In genomic region chr9:15617782-15618181, GRCh38 we compare ENCODE assay signal across 9 cellular contexts.
"Had no signal": no experiment of that assay in that cellular context is flagged by ENCODE, and none has a peak within 500 bp of the region (broad histone marks: within the 10 kb centered on the region; RNA-seq: fewer than 3 reads in every experiment).

No MANE protein-coding gene starts in this region.

- H3K27me3 Mint-ChIP-seq: IgD-negative memory B cell had no signal

- H2AFZ ChIP-seq: GM23248 had no signal

- DNase-seq: GM23248, GOT3, HFFc6, KBM-7 had no signal

- FAIRE-seq: H54, HepG2 had no signal

- H3K27ac Mint-ChIP-seq: HFFc6, IgD-negative memory B cell had no signal

- H3K4me3 Mint-ChIP-seq: HFFc6, IgD-negative memory B cell had no signal

- H3K36me3 ChIP-seq: HAP-1 had no signal

- H3K4me1 ChIP-seq: HAP-1 had no signal

- H3K9ac ChIP-seq: GM23248 had no signal

- H3K9me3 ChIP-seq: HAP-1 had no signal

- H3K4me3 ChIP-seq: GM23248, HAP-1 had no signal

- H3K36me3 Mint-ChIP-seq: IgD-negative memory B cell had no signal

- H3K27ac ChIP-seq: GM23248, HL-60 had no signal

- H3K9me3 Mint-ChIP-seq: HFFc6 had no signal
